In the genomic region with DNA sequence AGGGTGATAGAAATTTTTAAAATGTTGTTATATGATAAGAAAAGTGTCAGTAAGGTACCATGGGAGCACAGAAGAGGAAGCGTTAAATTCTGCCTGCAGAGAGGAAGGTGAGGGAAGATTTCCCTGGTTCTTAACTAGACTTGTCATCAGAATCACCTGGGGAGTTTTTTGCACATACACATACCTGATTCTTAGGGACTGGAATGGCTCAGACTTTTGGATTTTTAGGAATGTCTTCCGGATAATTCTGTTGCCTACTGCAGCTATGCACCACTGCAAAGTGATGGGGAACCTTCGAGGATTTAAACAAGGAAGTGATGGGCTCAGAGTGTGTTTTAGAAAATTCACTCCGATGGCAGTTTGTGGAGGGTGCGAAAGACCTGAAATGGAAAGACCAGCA, we compare ENCODE assay signal across 29 cellular contexts. TPM values are rescaled to one million over a fixed set of nuclear protein-coding genes. Genes with fewer than 3 reads are reported as not detected.
DNase-seq lines count a peak whose midpoint lies in the region; ATAC-seq and TF ChIP-seq lines count a peak whose summit lies in the region.
"Had no signal": no experiment of that assay in that cellular context is flagged by ENCODE, and none has a peak within 500 bp of the region (broad histone marks: within the 10 kb centered on the region; RNA-seq: fewer than 3 reads in every experiment).

No MANE protein-coding gene starts in this region.

- no peak for ATAC-seq in right lobe of liver
- ATAC-seq: sciatic nerve had no signal

- H3K36me3 Mint-ChIP-seq in activated CD4-positive, alpha-beta T cell treated with anti-CD3 and anti-CD28 coated beads, Interleukin-2, amount 10 ng/mL, durations not matched to agents 24 days and 14 days (ENCODE audit: low read depth), result peaks cover 38% of the 10 kb centered on the region

- H2AFZ ChIP-seq in smooth muscle cell (ENCODE audit: low read depth), result no peak overlapping the region
- no peak overlapping the region for H2AFZ ChIP-seq in osteoblast (ENCODE audit: low read length)

- H3K27me3 ChIP-seq in right lobe of liver (no peaks in the 10 kb centered on the region), smooth muscle cell (ENCODE audit: low read depth) (no peaks in the 10 kb centered on the region), osteoblast (ENCODE audit: insufficient read depth, low read length) (no peaks in the 10 kb centered on the region)
- H3K27me3 ChIP-seq: left lung, Peyer's patch, suprapubic skin had no signal

- no peak overlapping the region for H3K4me3 Mint-ChIP-seq in activated CD4-positive, alpha-beta T cell treated with anti-CD3 and anti-CD28 coated beads, Interleukin-2, amount 10 ng/mL, durations not matched to agents 24 days and 14 days
- H3K4me3 Mint-ChIP-seq: activated naive CD4-positive, alpha-beta T cell treated with anti-CD3 and anti-CD28 coated beads, Interleukin-2, amount 50 U/mL, for 24 hours; neural crest cell; stimulated activated naive B cell treated with anti-CD40 and anti-IgM and Interleukin-4, amounts not matched to agents 10 μg/mL and 1 μg/mL and 100 μg/mL, for 72 hours had no signal

- no peak overlapping the region for H3K9ac ChIP-seq in smooth muscle cell (ENCODE audit: low read depth)
- H3K9ac ChIP-seq: KMS-11 had no signal

- no peaks in the 10 kb centered on the region for H3F3A ChIP-seq in smooth muscle cell (ENCODE audit: low read depth)

- peaks cover 4% of the 10 kb centered on the region for H3K9me3 Mint-ChIP-seq in activated CD4-positive, alpha-beta T cell treated with anti-CD3 and anti-CD28 coated beads, Interleukin-2, amount 10 ng/mL, durations not matched to agents 24 days and 14 days
- H3K9me3 Mint-ChIP-seq: activated naive CD4-positive, alpha-beta T cell treated with anti-CD3 and anti-CD28 coated beads, Interleukin-2, amount 50 U/mL, for 24 hours; neural crest cell; stimulated activated naive B cell treated with anti-CD40 and anti-IgM and Interleukin-4, amounts not matched to agents 10 μg/mL and 1 μg/mL and 100 μg/mL, for 72 hours had no signal

- peaks cover 0 to 8% (median 0%) of the 10 kb centered on the region in 4 donors for H3K36me3 ChIP-seq in right lobe of liver
- no peaks in the 10 kb centered on the region for H3K36me3 ChIP-seq in smooth muscle cell (ENCODE audit: low read depth)
- H3K36me3 ChIP-seq in osteoblast (ENCODE audit: insufficient read depth, low read length), result peaks cover 12% of the 10 kb centered on the region

- H4K20me1 ChIP-seq in smooth muscle cell (ENCODE audit: low read depth) (peaks cover 20% of the 10 kb centered on the region), osteoblast (ENCODE audit: insufficient read depth, low read length) (peaks cover 8% of the 10 kb centered on the region)

- 85% methylated on average over 5 of the region's 5 CpGs for WGBS in right lobe of liver (ENCODE audit: insufficient coverage, low coverage, low lambda C conversion rate, missing lambda C conversion rate)
- 91% methylated on average over 5 of the region's 5 CpGs for WGBS in smooth muscle cell (ENCODE audit: low lambda C conversion rate)

- H3K4me2 ChIP-seq in smooth muscle cell (no peak overlapping the region), osteoblast (ENCODE audit: insufficient read depth, low read length) (no peak overlapping the region)
- H3K4me2 ChIP-seq: KMS-11 had no signal

- peak overlapping the region; percentile 50 for H3K27ac ChIP-seq in VCaP
- H3K27ac ChIP-seq in right lobe of liver, result peak overlapping the region in 2 of 3 donors; percentile 9 to 34
- H3K27ac ChIP-seq in smooth muscle cell (ENCODE audit: low read depth), result peak overlapping the region; percentile 54
- H3K27ac ChIP-seq in osteoblast (ENCODE audit: low read depth, low read length), result no peak overlapping the region
- H3K27ac ChIP-seq: KMS-11, suprapubic skin had no signal

- no peaks in the 10 kb centered on the region for H3K27me3 Mint-ChIP-seq in activated CD4-positive, alpha-beta T cell treated with anti-CD3 and anti-CD28 coated beads, Interleukin-2, amount 10 ng/mL, durations not matched to agents 24 days and 14 days
- H3K27me3 Mint-ChIP-seq: activated naive CD4-positive, alpha-beta T cell treated with anti-CD3 and anti-CD28 coated beads, Interleukin-2, amount 50 U/mL, for 24 hours; stimulated activated naive B cell treated with anti-CD40 and anti-IgM and Interleukin-4, amounts not matched to agents 10 μg/mL and 1 μg/mL and 100 μg/mL, for 72 hours had no signal

- H3K4me1 ChIP-seq in right lobe of liver (peaks cover 0 to 22% (median 10%) of the 10 kb centered on the region in 4 donors), smooth muscle cell (ENCODE audit: low read depth) (no peaks in the 10 kb centered on the region), osteoblast (ENCODE audit: insufficient read depth, low read length) (no peaks in the 10 kb centered on the region)
- H3K4me1 ChIP-seq: HAP-1 had no signal

- H3K79me2 ChIP-seq in smooth muscle cell (ENCODE audit: low read depth) (peaks cover 11% of the 10 kb centered on the region), osteoblast (ENCODE audit: insufficient read depth, low read length) (peaks cover 46% of the 10 kb centered on the region)

- DNase-seq in activated CD4-positive, alpha-beta T cell treated with anti-CD3 and anti-CD28 coated beads, Interleukin-2, amount 10 ng/mL, durations not matched to agents 24 days and 14 days, result no peak
- no peak for DNase-seq in activated CD4-positive, alpha-beta T cell treated with anti-CD3 and anti-CD28 coated beads for 4 hours
- DNase-seq in right lobe of liver, result no peak
- DNase-seq in smooth muscle cell (lab: John Stamatoyannopoulos, UW; ENCODE audit: unreplicated experiment), result no peak
- no peak for DNase-seq in osteoblast (ENCODE audit: insufficient read length, low spot score, missing footprints)
- no peak for DNase-seq in NCI-H1417 (lab: John Stamatoyannopoulos, UW)
- no peak for DNase-seq in DMS153 (lab: John Stamatoyannopoulos, UW)
- DNase-seq: activated CD4-positive, alpha-beta T cell treated with anti-CD3 and anti-CD28 coated beads, Interleukin-2, amount 50 U/mL, for 4 hours; central memory CD4-positive, alpha-beta T cell; left lung; MM.1S; NCI-H1417 treated with DMSO at 0.1 percent for 48 hours; NCI-H2081; NCI-H2227 treated with DMSO at 0.1 percent for 48 hours; NCI-H526 treated with DMSO at 0.1 percent for 48 hours; posterior cingulate gyrus; SIG-M5; stimulated activated naive B cell treated with anti-CD40 and anti-IgM and Interleukin-4, amounts not matched to agents 10 μg/mL and 1 μg/mL and 100 μg/mL, for 72 hours; T1000 had no signal

- peaks cover 51% of the 10 kb centered on the region for H3K4me1 Mint-ChIP-seq in activated CD4-positive, alpha-beta T cell treated with anti-CD3 and anti-CD28 coated beads, Interleukin-2, amount 10 ng/mL, durations not matched to agents 24 days and 14 days
- H3K4me1 Mint-ChIP-seq: neural crest cell had no signal

- intact Hi-C loops in activated CD4-positive, alpha-beta T cell treated with anti-CD3 and anti-CD28 coated beads, Interleukin-2, amount 10 ng/mL, durations not matched to agents 24 days and 14 days (cut with micrococcal nuclease), result no loop called here
- intact Hi-C loops in right lobe of liver (cut with DNase I), result no loop called here

- TF ChIP-seq CTCF in VCaP (conservative IDR thresholded peaks at IDR 0.05) (no peak), right lobe of liver (IDR thresholded peaks at IDR 0.05) (no peak), smooth muscle cell (IDR thresholded peaks at IDR 0.05; ENCODE audit: borderline replicate concordance, insufficient read depth, poor library complexity, severe bottlenecking) (no peak), osteoblast (IDR thresholded peaks at IDR 0.05; ENCODE audit: extremely low read depth, low read depth, low read length) (no peak)

- H3K9me3 ChIP-seq in right lobe of liver (no peaks in the 10 kb centered on the region), smooth muscle cell (replicated peaks; ENCODE audit: low read depth) (no peaks in the 10 kb centered on the region), osteoblast (ENCODE audit: low read depth, low read length) (no peaks in the 10 kb centered on the region)
- H3K9me3 ChIP-seq: HAP-1, left lung, mucosa of descending colon, Peyer's patch, suprapubic skin had no signal

- H3K4me3 ChIP-seq in right lobe of liver, result no peak overlapping the region
- no peak overlapping the region for H3K4me3 ChIP-seq in smooth muscle cell
- no peak overlapping the region for H3K4me3 ChIP-seq in osteoblast (ENCODE audit: insufficient read depth, low read length)
- H3K4me3 ChIP-seq: HAP-1, left lung, mucosa of descending colon, Peyer's patch, suprapubic skin had no signal

- no peak for TF ChIP-seq POLR2A in right lobe of liver (IDR thresholded peaks at IDR 0.05)

- H3K27ac Mint-ChIP-seq in activated CD4-positive, alpha-beta T cell treated with anti-CD3 and anti-CD28 coated beads, Interleukin-2, amount 10 ng/mL, durations not matched to agents 24 days and 14 days, result peak overlapping the region; percentile 51
- H3K27ac Mint-ChIP-seq: activated naive CD4-positive, alpha-beta T cell treated with anti-CD3 and anti-CD28 coated beads, Interleukin-2, amount 50 U/mL, for 24 hours; activated T-helper 2 cell treated with anti-CD3 and anti-CD28 coated beads, Interferon-gamma antibody, Interleukin-2, Interleukin-4, amounts not matched to agents 10 μg/mL and 5 μg/mL and 100 μg/mL, durations not matched to agents 14 hours and 24 hours and 36 hours; stimulated activated naive B cell treated with anti-CD40 and anti-IgM and Interleukin-4, amounts not matched to agents 10 μg/mL and 1 μg/mL and 100 μg/mL, for 72 hours had no signal

RNA-seq across cellular contexts. Expression of gene STX3, which starts 21.9 kb away (rescaled TPM):
- total RNA-seq in activated CD4-positive, alpha-beta T cell treated with anti-CD3 and anti-CD28 coated beads, Interleukin-2, amount 10 ng/mL, durations not matched to agents 24 days and 14 days, result 19.2 and 20.1 TPM in 2 replicates
- total RNA-seq in right lobe of liver, result 10 to 100 TPM in 3 of 6 experiments, 1 to 10 TPM in 3; 4.5 to 16.5 (median 8.6) TPM
- 41.0 and 52.2 TPM in 2 replicates for total RNA-seq in smooth muscle cell
- polyA plus RNA-seq in smooth muscle cell, result 24.1 and 26.6 TPM in 2 replicates
- 51.4 and 53.6 TPM in 2 replicates for total RNA-seq in osteoblast

RNA-seq across cellular contexts. Expression of gene MRPL16, which starts 33.5 kb away (rescaled TPM):
- 96.8 and 97.4 TPM in 2 replicates for total RNA-seq in activated CD4-positive, alpha-beta T cell treated with anti-CD3 and anti-CD28 coated beads, Interleukin-2, amount 10 ng/mL, durations not matched to agents 24 days and 14 days
- 10 to 100 TPM; 30.6 to 48.3 (median 37.3) TPM for total RNA-seq in right lobe of liver
- total RNA-seq in smooth muscle cell, result 23.7 and 32.9 TPM in 2 replicates
- 45.7 and 48.9 TPM in 2 replicates for polyA plus RNA-seq in smooth muscle cell
- 31.5 and 32.9 TPM in 2 replicates for total RNA-seq in osteoblast
